ENCODE assay signal across 1 cellular context in the genomic region with DNA sequence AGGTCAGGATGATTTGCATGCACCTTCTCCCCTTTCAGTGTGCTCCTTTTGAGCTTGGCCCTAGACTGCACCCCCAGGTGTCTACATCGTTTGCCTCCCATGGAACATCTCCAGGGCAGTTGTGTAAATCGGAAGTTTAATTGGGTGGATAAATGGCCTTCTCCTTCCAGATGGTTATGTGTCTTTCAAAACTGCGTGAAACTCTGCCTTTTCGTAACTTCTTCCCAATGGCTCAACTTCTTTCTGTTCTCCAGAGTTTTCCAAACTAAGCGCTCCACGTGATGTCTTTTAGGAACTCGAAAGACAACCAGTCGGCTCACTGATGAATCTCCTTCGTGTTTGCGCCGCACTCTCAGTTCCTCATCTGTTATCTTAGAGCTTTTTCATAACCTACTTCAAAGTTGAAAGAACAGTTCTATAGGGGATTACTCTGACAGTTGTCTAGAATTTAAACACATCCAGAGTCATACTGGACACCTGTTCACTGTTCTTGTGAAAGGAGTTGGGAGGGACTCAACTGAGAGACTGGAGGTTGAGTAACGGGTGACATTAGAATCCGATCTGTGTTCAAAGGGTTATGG.
A peak's percentile ranks its signal among the peaks of the same experiment; 100 is the strongest.
TF ChIP-seq lines count a peak whose summit lies in the region.

No MANE protein-coding gene starts in this region.

TF ChIP-seq in HEK293, 187 proteins besides CTCF, POLR2A, EP300 and RAD21 (continued from another document):
- TF ChIP-seq GLIS1 (tag by site-specific recombination; IDR thresholded peaks at IDR 0.05) (peak; percentile 1; the same call in 1 of the 2 replicates), SCRT2 (tag by site-specific recombination; IDR thresholded peaks at IDR 0.05) (peak; percentile 62; the same call in 1 of the 2 replicates), ZNF747 (tag by site-specific recombination; IDR thresholded peaks at IDR 0.05) (no peak), ZNF335 (tag by site-specific recombination; conservative IDR thresholded peaks at IDR 0.05) (peak; percentile 98), ZNF654 (tag by site-specific recombination; IDR thresholded peaks at IDR 0.05; ENCODE audit: low read depth) (0 out of 2 replicates have a peak, but pooled peaks have one; percentile 1)
TF ChIP-seq in HEK293: peak in this region for 10.
